Comparison of ENCODE assay signal across 16 cellular contexts in the genomic region with DNA sequence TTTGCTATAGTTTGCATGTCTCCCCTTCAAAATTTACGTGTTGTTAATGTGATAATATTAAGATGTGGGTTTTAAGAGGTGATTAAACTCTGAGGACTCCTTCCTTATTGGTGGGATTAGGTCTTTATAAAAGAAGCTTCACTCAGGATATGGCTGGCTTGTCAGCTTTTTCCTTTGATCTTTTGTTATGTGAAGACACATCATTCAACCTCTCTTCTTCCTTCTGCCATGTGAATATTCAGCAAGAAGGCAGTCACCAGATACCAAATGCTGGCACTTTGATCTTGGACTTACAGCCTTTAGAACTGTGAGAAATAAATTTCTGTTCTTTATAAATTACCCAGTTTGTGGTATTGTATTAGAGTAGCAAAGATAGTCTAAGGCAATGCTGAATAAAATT.
DNase-seq lines count a peak whose midpoint lies in the region; ATAC-seq, FAIRE-seq and TF ChIP-seq lines count a peak whose summit lies in the region.
"Had no signal": no experiment of that assay in that cellular context is flagged by ENCODE, and none has a peak within 500 bp of the region (broad histone marks: within the 10 kb centered on the region; RNA-seq: fewer than 3 reads in every experiment).

No MANE protein-coding gene starts in this region.

- peak; percentile 19 for DNase-seq in ELF-1 (ENCODE audit: low read depth, low spot score)
- DNase-seq in H1 (ENCODE audit: low read depth in 1 of 2, low spot score in 2 of 2): no peak
- DNase-seq in mesendoderm: peak; percentile 17
- DNase-seq in activated gamma-delta T cell (lab: John Stamatoyannopoulos, UW): no peak
- DNase-seq: 8988T; CD4-positive, alpha-beta memory T cell; DMS79 treated with DMSO at 0.1 percent for 48 hours; GOT3; H9; KG1 had no signal

- FAIRE-seq in H1 (lab: Jason Lieb, UNC): peak; percentile 7
- FAIRE-seq: GM12878 had no signal

- H3K18ac ChIP-seq in H1 (ENCODE audit: extremely low read depth, low read length) (no peak overlapping the region), mesendoderm (ENCODE audit: low read length) (no peak overlapping the region)

- H3K23ac ChIP-seq in H1 (ENCODE audit: insufficient read length) (no peak overlapping the region), mesendoderm (ENCODE audit: low read length) (no peak overlapping the region)

- H3K56ac ChIP-seq in H1 (replicated peaks; ENCODE audit: insufficient read length, low read depth, low read length) (no peak overlapping the region), mesendoderm (ENCODE audit: low read length) (no peak overlapping the region)

- no peak overlapping the region for H2BK15ac ChIP-seq in H1 (ENCODE audit: low read length)
- no peak overlapping the region for H2BK15ac ChIP-seq in mesendoderm (replicated peaks; ENCODE audit: low read depth)

- no peak overlapping the region for H3K4me3 ChIP-seq in HUES64 (ENCODE audit: low read length)
- no peak overlapping the region for H3K4me3 ChIP-seq in H1 (ENCODE audit: extremely low read depth in 1 of 4, insufficient read depth in 2 of 4, low read depth in 3 of 4, low read length in 4 of 4)
- H3K4me3 ChIP-seq in mesendoderm (ENCODE audit: low read length): no peak overlapping the region
- H3K4me3 ChIP-seq: BLaER1, GM12878 had no signal

- H2BK12ac ChIP-seq in H1 (ENCODE audit: low read depth, low read length): no peak overlapping the region

- no peak for ATAC-seq in GM18517 (IDR thresholded peaks at IDR 0.05; ENCODE audit: unreplicated experiment)
- ATAC-seq in HG03342 (IDR thresholded peaks at IDR 0.05; ENCODE audit: unreplicated experiment): no peak
- no peak for ATAC-seq in GM19463 (IDR thresholded peaks at IDR 0.05; ENCODE audit: unreplicated experiment)
- ATAC-seq: GM12878 had no signal

- peaks cover 3% of the 10 kb centered on the region; the same call in 1 of the 2 replicates for H3K23me2 ChIP-seq in H1 (ENCODE audit: low read depth, low read length)

- H3K9ac ChIP-seq in HUES64 (ENCODE audit: low read depth, low read length) (no peak overlapping the region), H1 (replicated peaks in 1 of 4; ENCODE audit: extremely low read depth in 1 of 4, low read depth in 3 of 4, low read length in 3 of 4) (no peak overlapping the region), mesendoderm (ENCODE audit: low read length) (no peak overlapping the region)
- H3K9ac ChIP-seq: BLaER1 had no signal

- 0 out of 2 replicates have a peak overlapping the region, but pooled peaks have one; percentile 7 for H3K27ac ChIP-seq in HUES64 (ENCODE audit: low read depth, low read length)
- H3K27ac ChIP-seq in H1 (ENCODE audit: low read depth, low read length): no peak overlapping the region
- no peak overlapping the region for H3K27ac ChIP-seq in mesendoderm (ENCODE audit: low read depth, low read length)
- H3K27ac ChIP-seq: BLaER1 had no signal

- no peak overlapping the region for H4K5ac ChIP-seq in H1 (ENCODE audit: insufficient read length, low read depth, low read length)
- no peak overlapping the region for H4K5ac ChIP-seq in mesendoderm (ENCODE audit: low read length)

- no peak for TF ChIP-seq CTCF in H1 (IDR thresholded peaks at IDR 0.05; ENCODE audit: control extremely low read depth in 1 of 3, insufficient read depth in 1 of 3, low read depth in 1 of 3, low read length in 3 of 3)

- no peaks in the 10 kb centered on the region for H4K20me1 ChIP-seq in H1 (replicated peaks in 1 of 2; ENCODE audit: control insufficient read depth in 1 of 2, insufficient read depth in 2 of 2, low read length in 2 of 2)
- H4K20me1 ChIP-seq: BLaER1 had no signal

- H3K79me1 ChIP-seq in H1 (ENCODE audit: low read depth, low read length): no peaks in the 10 kb centered on the region
- H3K79me1 ChIP-seq in mesendoderm (ENCODE audit: low read length): no peaks in the 10 kb centered on the region

- TF ChIP-seq POLR2A in H1 (IDR thresholded peaks at IDR 0.05; ENCODE audit: control extremely low read depth in 1 of 2, low read depth in 2 of 2, low read length in 2 of 2): no peak

- H3K14ac ChIP-seq in H1 (ENCODE audit: insufficient read length): no peak overlapping the region

- no peak overlapping the region for H2BK20ac ChIP-seq in H1 (ENCODE audit: low read length)

- CTCF ChIA-PET in H1 (lab: Charles Lee; ENCODE audit: partially characterized antibody): no interaction called here

- H3K4me2 ChIP-seq in H1 (ENCODE audit: insufficient read depth in 1 of 2, low read depth in 2 of 2, low read length in 2 of 2) (no peak overlapping the region), mesendoderm (ENCODE audit: low read length) (no peak overlapping the region)
- H3K4me2 ChIP-seq: BLaER1 had no signal

- no peaks in the 10 kb centered on the region for H3K79me2 ChIP-seq in H1 (ENCODE audit: control insufficient read depth in 1 of 2, insufficient read depth in 2 of 2, low read length in 2 of 2)
- no peaks in the 10 kb centered on the region for H3K79me2 ChIP-seq in mesendoderm (ENCODE audit: control insufficient read depth, insufficient read depth, low read length)

- H3K4ac ChIP-seq in H1 (replicated peaks; ENCODE audit: insufficient read length, low read depth, low read length): no peak overlapping the region
- H3K4ac ChIP-seq in mesendoderm (ENCODE audit: low read depth, low read length): no peak overlapping the region

- H3K9me3 ChIP-seq in HUES64 (ENCODE audit: insufficient read depth, low read depth, low read length): no peaks in the 10 kb centered on the region
- peaks cover 0 to 2% of the 10 kb centered on the region in 2 experiments; a peak in 1 of 4 replicates for H3K9me3 ChIP-seq in H1 (ENCODE audit: insufficient read depth in 2 of 2, low read depth in 1 of 2, low read length in 1 of 2)
- H3K9me3 ChIP-seq: BLaER1 had no signal

- no peak for TF ChIP-seq RAD21 in H1 (IDR thresholded peaks at IDR 0.05 in 1 of 2, conservative IDR thresholded peaks at IDR 0.05 in 1 of 2; ENCODE audit: low read depth in 2 of 2, low read length in 2 of 2)

- H2AK5ac ChIP-seq in H1 (ENCODE audit: low read depth, low read length): no peak overlapping the region
- no peak overlapping the region for H2AK5ac ChIP-seq in mesendoderm (ENCODE audit: low read length)

- H3K4me1 ChIP-seq in HUES64 (ENCODE audit: insufficient read depth, low read length): peaks cover 11% of the 10 kb centered on the region
- no peaks in the 10 kb centered on the region for H3K4me1 ChIP-seq in H1 (replicated peaks in 1 of 4; ENCODE audit: control insufficient read depth in 3 of 4, insufficient read depth in 4 of 4, low read length in 3 of 4)
- H3K4me1 ChIP-seq in mesendoderm (ENCODE audit: control insufficient read depth, low read depth, low read length): no peaks in the 10 kb centered on the region
- H3K4me1 ChIP-seq: BLaER1 had no signal

- no peak overlapping the region for H2AFZ ChIP-seq in H1 (ENCODE audit: low read length)

- H3K36me3 ChIP-seq in HUES64 (ENCODE audit: insufficient read depth, low read length) (no peaks in the 10 kb centered on the region), H1 (ENCODE audit: control insufficient read depth in 2 of 4, insufficient read depth in 4 of 4, low read length in 3 of 4) (no peaks in the 10 kb centered on the region), mesendoderm (ENCODE audit: control insufficient read depth, insufficient read depth, low read length) (no peaks in the 10 kb centered on the region)
- H3K36me3 ChIP-seq: BLaER1 had no signal

- POLR2A ChIA-PET in H1 (lab: Charles Lee; ENCODE audit: partially characterized antibody): no interaction called here

- no peak overlapping the region for H2BK5ac ChIP-seq in H1 (ENCODE audit: low read depth, low read length)
- H2BK5ac ChIP-seq in mesendoderm (ENCODE audit: low read length): no peak overlapping the region

- H4K8ac ChIP-seq in H1 (ENCODE audit: extremely low read depth, insufficient read depth, low read length) (no peak overlapping the region), mesendoderm (ENCODE audit: low read depth, low read length) (no peak overlapping the region)

- no peak overlapping the region for H4K91ac ChIP-seq in H1 (replicated peaks; ENCODE audit: insufficient read length, low read length)

- H2BK120ac ChIP-seq in H1 (replicated peaks; ENCODE audit: low read depth, low read length) (no peak overlapping the region), mesendoderm (ENCODE audit: low read depth, low read length) (no peak overlapping the region)

- TF ChIP-seq EP300 in H1 (IDR thresholded peaks at IDR 0.05; ENCODE audit: borderline replicate concordance in 1 of 2, low read depth in 2 of 2, low read length in 2 of 2): no peak

- H3K27me3 ChIP-seq in HUES64 (ENCODE audit: insufficient read depth, low read length) (no peaks in the 10 kb centered on the region), H1 (replicated peaks in 1 of 4; ENCODE audit: control insufficient read depth in 3 of 4, extremely low read depth in 1 of 4, insufficient read depth in 3 of 4, low read length in 3 of 4) (no peaks in the 10 kb centered on the region), mesendoderm (ENCODE audit: insufficient read depth, low read length, poor library complexity) (no peaks in the 10 kb centered on the region)
- H3K27me3 ChIP-seq: BLaER1 had no signal

- 78% methylated on average over 1 of the region's 1 CpG for WGBS in HUES64
- WGBS in H1 (ENCODE audit: extremely low coverage in 1 of 2, insufficient coverage in 1 of 2, insufficient read length in 1 of 2, insufficient replicate concordance in 2 of 2, low coverage in 1 of 2, low lambda C conversion rate in 2 of 2, missing lambda C conversion rate in 1 of 2), 2 experiments: 58% methylated on average over 1 of the region's 1 CpG; no CpG with 5 or more reads in 1 of the 2 experiments
- no CpG with 5 or more reads among the region's 1 CpG for WGBS in mesendoderm (ENCODE audit: extremely low coverage, insufficient coverage, low lambda C conversion rate)

TF ChIP-seq in H1, 55 proteins besides CTCF, POLR2A, EP300 and RAD21:
- no peak for TF ChIP-seq CHD1 (IDR thresholded peaks at IDR 0.05; ENCODE audit: low read depth, low read length)
- peak; percentile 30 for TF ChIP-seq NANOG (IDR thresholded peaks at IDR 0.05; ENCODE audit: insufficient read depth, low read depth, low read length, poor library complexity, severe bottlenecking)
- TF ChIP-seq POU5F1 (IDR thresholded peaks at IDR 0.05; ENCODE audit: low read depth, low read length): peak; percentile 50; the same call in 1 of the 2 replicates

Comparison
In these comparisons a context has a peak if more than half of its experiments do, and no peak if none do; other contexts are left out.
1. DNase-seq: peak in ELF-1 (single experiment) and mesendoderm (single experiment); none in H1 (0 of 2) and activated gamma-delta T cell (single experiment).